8 cellular contexts compared by ENCODE assay signal in the genomic region with DNA sequence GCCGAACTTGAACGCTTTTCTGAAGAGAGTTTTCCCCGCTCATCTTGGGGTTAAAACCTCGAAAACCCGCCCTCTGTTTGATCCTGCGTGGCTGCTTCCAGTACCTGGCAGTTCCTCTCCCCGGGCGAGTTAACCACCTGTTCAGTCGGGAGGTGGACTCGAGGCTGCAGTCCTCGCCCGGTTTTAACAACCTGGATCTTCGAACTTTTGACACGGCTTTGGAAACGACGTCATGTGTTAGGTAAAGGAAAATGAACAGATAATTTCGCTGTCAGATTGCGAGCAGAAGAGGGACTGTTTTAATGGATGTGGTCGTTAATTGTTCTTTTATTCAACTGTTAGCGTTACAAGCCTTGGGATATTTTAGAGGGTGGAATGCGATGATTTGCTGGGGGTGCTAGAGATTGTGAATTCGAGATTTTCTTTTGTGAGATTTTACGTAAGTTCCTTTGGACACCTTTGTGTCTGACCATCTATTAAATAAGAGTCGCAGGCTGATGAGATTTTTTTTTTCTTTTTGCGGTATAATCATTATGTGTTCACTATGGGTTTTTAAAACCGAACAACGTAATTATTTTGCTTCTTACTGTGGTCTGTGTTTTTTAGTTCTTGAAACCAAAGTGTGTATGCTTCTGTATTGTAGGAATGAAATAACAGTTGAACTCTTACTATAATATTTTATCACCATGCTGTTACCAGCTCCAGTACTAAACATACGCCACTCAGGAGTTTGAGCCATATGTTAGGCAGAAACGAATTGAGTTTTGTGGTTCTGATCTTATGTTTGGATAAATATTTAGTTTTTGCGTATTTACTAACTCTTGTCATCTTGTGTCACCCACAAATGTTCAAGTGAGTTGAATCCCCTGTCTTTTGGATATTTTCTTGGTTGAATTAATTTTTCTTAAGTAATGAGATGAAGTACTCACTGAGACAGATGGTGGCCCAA. TPM values are rescaled to one million over a fixed set of nuclear protein-coding genes. Genes with fewer than 3 reads are reported as not detected.
DNase-seq lines count a peak whose midpoint lies in the region; ATAC-seq and TF ChIP-seq lines count a peak whose summit lies in the region.

No MANE protein-coding gene starts in this region.

- peaks cover 32% of the 10 kb centered on the region for H3K4me1 Mint-ChIP-seq in nephron

- H3K9me3 ChIP-seq in SU-DHL-6 (ENCODE audit: insufficient read depth, low read length): peaks cover 19% of the 10 kb centered on the region; the same call in 1 of the 2 replicates
- no peaks in the 10 kb centered on the region for H3K9me3 ChIP-seq in esophagus (ENCODE audit: control insufficient read depth in 2 of 2, insufficient read depth in 1 of 2, low read depth in 1 of 2, low read length in 1 of 2)

- peak overlapping the region; percentile 63 for H3K4me2 ChIP-seq in SU-DHL-6 (ENCODE audit: low read depth, low read length, poor library complexity, severe bottlenecking)

- no peak for DNase-seq in AG04449 (ENCODE audit: low read depth, low spot score)
- no peak for DNase-seq in GM13976 (ENCODE audit: low spot score)
- DNase-seq in stimulated activated CD8-positive, alpha-beta memory T cell treated with anti-CD3 and anti-CD28 coated beads, Interleukin-4, amount 100 ng/mL, for 48 hours: no peak

- no peaks in the 10 kb centered on the region for H3K27me3 Mint-ChIP-seq in nephron (ENCODE audit: low read depth)

- H3K27ac ChIP-seq in SU-DHL-6 (ENCODE audit: low read depth, low read length) (no peak overlapping the region), esophagus (ENCODE audit: low read depth in 2 of 2, low read length in 1 of 2) (peak overlapping the region; percentile 95 to 99)

- peaks cover 10% of the 10 kb centered on the region for H3K9me3 Mint-ChIP-seq in nephron

- H3K36me3 ChIP-seq in SU-DHL-6 (ENCODE audit: low read length): no peaks in the 10 kb centered on the region
- H3K36me3 ChIP-seq in esophagus (ENCODE audit: control insufficient read depth in 2 of 2, insufficient read depth in 2 of 2, low read length in 1 of 2): no peaks in the 10 kb centered on the region

- H3K9ac ChIP-seq in SU-DHL-6 (ENCODE audit: low read length): peak overlapping the region; percentile 65

- H3K4me1 ChIP-seq in esophagus (ENCODE audit: control insufficient read depth in 2 of 2, insufficient read depth in 2 of 2, low read length in 1 of 2): peaks cover 0 to 1% of the 10 kb centered on the region in 2 donors

- peaks cover 13% of the 10 kb centered on the region for H4K20me1 ChIP-seq in SU-DHL-6 (ENCODE audit: low read depth, low read length)

- H3K79me2 ChIP-seq in SU-DHL-6 (ENCODE audit: insufficient read depth, low read length): no peaks in the 10 kb centered on the region

- peak overlapping the region; percentile 92 to 98 (median 92) for H3K4me3 Mint-ChIP-seq in nephron

- H3K27ac Mint-ChIP-seq in nephron: peak overlapping the region; percentile 87 to 96 (median 91)

- H3K4me3 ChIP-seq in AG04449 (ENCODE audit: low read depth, low read length) (peak overlapping the region; percentile 81), SU-DHL-6 (ENCODE audit: insufficient read depth, low read length, poor library complexity, severe bottlenecking) (peak overlapping the region; percentile 80), esophagus (ENCODE audit: low read depth in 1 of 2, low read length in 2 of 2) (peak overlapping the region; percentile 69 to 73)

- H2AFZ ChIP-seq in SU-DHL-6 (ENCODE audit: low read depth, low read length, severe bottlenecking): peak overlapping the region; percentile 39

- peaks cover 11% of the 10 kb centered on the region for H3F3A ChIP-seq in SU-DHL-6 (ENCODE audit: insufficient read depth)

- TF ChIP-seq CTCF in AG04449 (IDR thresholded peaks at IDR 0.05; ENCODE audit: insufficient read depth, low read length, missing control alignments): no peak
- TF ChIP-seq CTCF in SU-DHL-6 (IDR thresholded peaks at IDR 0.05; ENCODE audit: insufficient read depth, low read length, poor library complexity, severe bottlenecking): no peak
- no peak for TF ChIP-seq CTCF in nephron (IDR thresholded peaks at IDR 0.05; ENCODE audit: unreplicated experiment in 3 of 3)
- no peak for TF ChIP-seq CTCF in GM13976 (IDR thresholded peaks at IDR 0.05; ENCODE audit: borderline replicate concordance, control extremely low read depth, extremely low read depth, insufficient read depth, missing control alignments)

- ATAC-seq in GM18502 (IDR thresholded peaks at IDR 0.05; ENCODE audit: poor library complexity, unreplicated experiment) (peak; percentile 20), HG03469 (IDR thresholded peaks at IDR 0.05; ENCODE audit: unreplicated experiment) (peak; percentile 5)

- in situ Hi-C loops in GM13976 (cut with MboI; ENCODE audit: low sequenced_read_pairs, unreplicated experiment): no loop called here

- POLR2A ChIA-PET in AG04449 (lab: Yijun Ruan, JAX): no interaction called here

- WGBS in esophagus, 2 donors: 2% methylated on average over 30 of the region's 30 CpGs

- no peaks in the 10 kb centered on the region for H3K36me3 Mint-ChIP-seq in nephron (ENCODE audit: low read depth)

- CTCF ChIA-PET in AG04449 (lab: Yijun Ruan, JAX): interaction anchor here (1.7 kb wide), 1 partner anchor 207 kb away, joined by 4 read pairs; no protein-coding TSS in a partner anchor

- H3K9me2 ChIP-seq in SU-DHL-6 (replicated peaks; ENCODE audit: insufficient read depth, low read length): no peaks in the 10 kb centered on the region

- peaks cover 4% of the 10 kb centered on the region; the same call in 1 of the 2 replicates for H3K27me3 ChIP-seq in SU-DHL-6 (ENCODE audit: low read length)
- no peaks in the 10 kb centered on the region for H3K27me3 ChIP-seq in esophagus (ENCODE audit: control insufficient read depth in 1 of 2, insufficient read depth in 2 of 2, low read length in 2 of 2)

RNA-seq across cellular contexts. Expression of gene FNDC3A, which starts 1.2 kb away (rescaled TPM):
- 1 to 10 TPM; 6.0 to 7.3 TPM for polyA plus RNA-seq in esophagus
